ENCODE assay signal across 19 cellular contexts in genomic region chr15:68718468-68718867, GRCh38.
"Had no signal": no experiment of that assay in that cellular context is flagged by ENCODE, and none has a peak within 500 bp of the region (broad histone marks: within the 10 kb centered on the region; RNA-seq: fewer than 3 reads in every experiment).

No MANE protein-coding gene starts in this region.

- ATAC-seq: SK-N-SH treated with all-trans-retinoic acid at 6 μM for 48 hours had no signal

- H3K36me3 ChIP-seq: SJCRH30 had no signal

- H3K27me3 ChIP-seq: MG63 had no signal

- H3K27ac ChIP-seq: SJCRH30 had no signal

- H3K4me3 ChIP-seq: MG63, SJCRH30 had no signal

- DNase-seq: KBM-7, MG63, NCI-H1092, NCI-H1105 treated with DMSO at 0.1 percent for 48 hours, NCI-H1417 treated with DMSO at 0.1 percent for 48 hours, NCI-H146, NCI-H1694 treated with DMSO at 0.1 percent for 48 hours, NCI-H1930, NCI-H2081, NCI-H2107, NCI-H2227 treated with DMSO at 0.1 percent for 48 hours, NCI-H524 treated with DMSO at 0.1 percent for 48 hours, NCI-H69, NCI-H774, RPMI8226, SHP77 treated with DMSO at 0.1 percent for 48 hours, SJCRH30, T-helper 1 cell had no signal

- H3K4me1 ChIP-seq: SJCRH30 had no signal

- H3K9me3 ChIP-seq: MG63, SJCRH30 had no signal
